Comparison of ENCODE assay signal across 8 cellular contexts in genomic region chr7:139829654-139830130, GRCh38. TPM values are rescaled to one million over a fixed set of nuclear protein-coding genes. Genes with fewer than 3 reads are reported as not detected.
DNase-seq lines count a peak whose midpoint lies in the region; ATAC-seq and TF ChIP-seq lines count a peak whose summit lies in the region.
"Had no signal": no experiment of that assay in that cellular context is flagged by ENCODE, and none has a peak within 500 bp of the region (broad histone marks: within the 10 kb centered on the region; RNA-seq: fewer than 3 reads in every experiment).

No MANE protein-coding gene starts in this region.

- H3K4me1 ChIP-seq in body of pancreas (peaks cover 30% of the 10 kb centered on the region), prostate gland (replicated peaks) (peaks cover 4% of the 10 kb centered on the region)

- no peak for TF ChIP-seq CTCF in body of pancreas (IDR thresholded peaks at IDR 0.05)
- TF ChIP-seq CTCF in prostate gland (IDR thresholded peaks at IDR 0.05), result no peak

- H3K27me3 ChIP-seq in body of pancreas, result no peaks in the 10 kb centered on the region
- no peaks in the 10 kb centered on the region for H3K27me3 ChIP-seq in prostate gland (replicated peaks; ENCODE audit: insufficient read depth)

- intact Hi-C loops in body of pancreas (cut with DNase I) (no loop called here), prostate gland (cut with DNase I) (no loop called here)

- TF ChIP-seq POLR2A in body of pancreas (IDR thresholded peaks at IDR 0.05) (no peak), prostate gland (IDR thresholded peaks at IDR 0.05) (no peak)

- no peak for DNase-seq in body of pancreas
- DNase-seq in prostate gland (ENCODE audit: low spot score), result no peak
- DNase-seq in pons (ENCODE audit: low spot score), result no peak
- DNase-seq in cortex of kidney (lab: John Stamatoyannopoulos, UW), result no peak
- DNase-seq: GM23248 had no signal

- H3K36me3 ChIP-seq in body of pancreas (replicated peaks in 1 of 2; ENCODE audit: insufficient read depth in 1 of 2, low read depth in 2 of 2) (no peaks in the 10 kb centered on the region), prostate gland (no peaks in the 10 kb centered on the region)

- peak overlapping the region; percentile 40 to 77 (median 60) for H3K27ac ChIP-seq in body of pancreas
- H3K27ac ChIP-seq in prostate gland, result peak overlapping the region in 1 of 2 donors; percentile 64
- H3K27ac ChIP-seq: GM23248 had no signal

- H3K4me3 ChIP-seq in body of pancreas (no peak overlapping the region), prostate gland (peak overlapping the region; percentile 0 to 17)
- H3K4me3 ChIP-seq: GM23248 had no signal

- ATAC-seq in GM18868 (IDR thresholded peaks at IDR 0.05; ENCODE audit: unreplicated experiment), result peak; percentile 35
- peak; percentile 15 for ATAC-seq in HG02981 (IDR thresholded peaks at IDR 0.05; ENCODE audit: unreplicated experiment)
- no peak for ATAC-seq in body of pancreas
- ATAC-seq in GM21619 (IDR thresholded peaks at IDR 0.05; ENCODE audit: unreplicated experiment), result no peak

- H3K9me3 ChIP-seq in body of pancreas (no peaks in the 10 kb centered on the region), prostate gland (no peaks in the 10 kb centered on the region)

- WGBS in body of pancreas, 2 donors, result 19 to 29% methylated on average over 4 of the region's 4 CpGs
- 57% methylated on average over 4 of the region's 4 CpGs for WGBS in prostate gland

RNA-seq across cellular contexts. Expression of gene TBXAS1, which starts 0.6 kb away (rescaled TPM):
- total RNA-seq in body of pancreas, result 10 to 100 TPM in 1 of 2 donors, 1 to 10 TPM in 1; 3.6 to 10.6 TPM
- 10 to 100 TPM; 19.3 to 44.1 TPM for total RNA-seq in prostate gland
- total RNA-seq: GM23248 had no signal

RNA-seq across cellular contexts. Expression of gene HIPK2, which starts 51.9 kb away (rescaled TPM):
- total RNA-seq in body of pancreas (10 to 100 TPM; 22.1 to 26.4 TPM), prostate gland (10 to 100 TPM; 54.4 to 72.7 TPM)

Comparison
In these comparisons a context has a peak if more than half of its experiments do, and no peak if none do; other contexts are left out.
1. ATAC-seq: peak in GM18868 (single experiment) and HG02981 (single experiment); none in body of pancreas (single experiment) and GM21619 (single experiment).
2. H3K4me3 ChIP-seq: peak in prostate gland (2 of 2); none in body of pancreas (0 of 2).